Comparison of ENCODE assay signal across 8 cellular contexts in genomic region chr7:25951414-25952276, GRCh38.
A peak's percentile ranks its signal among the peaks of the same experiment; 100 is the strongest.
DNase-seq lines count a peak whose midpoint lies in the region; ATAC-seq and TF ChIP-seq lines count a peak whose summit lies in the region.

No MANE protein-coding gene starts in this region.

- H3K4me1 Mint-ChIP-seq in activated naive CD8-positive, alpha-beta T cell treated with anti-CD3 and anti-CD28 coated beads for 36 hours = peaks cover 14% of the 10 kb centered on the region

- no peaks in the 10 kb centered on the region for H3K36me3 ChIP-seq in suprapubic skin

- no peak overlapping the region for H3K27ac Mint-ChIP-seq in activated naive CD8-positive, alpha-beta T cell treated with anti-CD3 and anti-CD28 coated beads for 36 hours

- H3K9me3 Mint-ChIP-seq in activated naive CD8-positive, alpha-beta T cell treated with anti-CD3 and anti-CD28 coated beads for 36 hours = no peaks in the 10 kb centered on the region

- H3K27me3 ChIP-seq in suprapubic skin = no peaks in the 10 kb centered on the region

- 10% methylated on average over 32 of the region's 47 CpGs for WGBS in suprapubic skin

- peak in 1 of 2 donors; percentile 2 for TF ChIP-seq CTCF in suprapubic skin (IDR thresholded peaks at IDR 0.05)

- H3K36me3 Mint-ChIP-seq in activated naive CD8-positive, alpha-beta T cell treated with anti-CD3 and anti-CD28 coated beads for 36 hours = no peaks in the 10 kb centered on the region

- H3K27ac ChIP-seq in suprapubic skin = peak overlapping the region; percentile 87

- H3K9me3 ChIP-seq in suprapubic skin = no peaks in the 10 kb centered on the region

- ATAC-seq in GM21390 (IDR thresholded peaks at IDR 0.05; ENCODE audit: unreplicated experiment) (peak; percentile 41), left colon (peak; percentile 13)

- peak in 1 of 2 donors; percentile 13 for TF ChIP-seq POLR2A in suprapubic skin (IDR thresholded peaks at IDR 0.05)

- peaks cover 28% of the 10 kb centered on the region for H3K27me3 Mint-ChIP-seq in activated naive CD8-positive, alpha-beta T cell treated with anti-CD3 and anti-CD28 coated beads for 36 hours

- TF ChIP-seq EP300 in suprapubic skin (IDR thresholded peaks at IDR 0.05) = no peak

- H3K4me3 ChIP-seq in GM08714 (ENCODE audit: low read length) (peak overlapping the region; percentile 74), suprapubic skin (peak overlapping the region; percentile 87)
- peak overlapping the region; percentile 51 for H3K4me3 ChIP-seq in Jurkat, Clone E6-1 (ENCODE audit: low read length)

- intact Hi-C loops in left colon (cut with DNase I, micrococcal nuclease) = no loop called here

- DNase-seq in Jurkat, Clone E6-1 (ENCODE audit: low read depth, low spot score) = no peak
- no peak for DNase-seq in activated naive CD8-positive, alpha-beta T cell treated with anti-CD3 and anti-CD28 coated beads for 36 hours
- no peak for DNase-seq in left colon
- peak; percentile 77 to 80 for DNase-seq in suprapubic skin (ENCODE audit: low spot score in 2 of 2)
- no peak for DNase-seq in germinal center (ENCODE audit: low spot score)
- no peak for DNase-seq in COLO829 (ENCODE audit: low spot score)

- peak overlapping the region; percentile 7 for H3K4me3 Mint-ChIP-seq in activated naive CD8-positive, alpha-beta T cell treated with anti-CD3 and anti-CD28 coated beads for 36 hours

- peaks cover 33% of the 10 kb centered on the region for H3K4me1 ChIP-seq in suprapubic skin

Comparison
In these comparisons a context has a peak if more than half of its experiments do, and no peak if none do; other contexts are left out.
1. DNase-seq: peak in suprapubic skin (2 of 2); none in Jurkat, Clone E6-1 (single experiment), activated naive CD8-positive, alpha-beta T cell treated with anti-CD3 and anti-CD28 coated beads for 36 hours (single experiment), left colon (0 of 2), germinal center (single experiment) and COLO829 (single experiment).
2. Peak in every context shown above with its lines, with median percentiles within 50 percentile points of each other: H3K4me3 ChIP-seq.